Comparison of ENCODE assay signal across 1 cellular context in the genomic region with DNA sequence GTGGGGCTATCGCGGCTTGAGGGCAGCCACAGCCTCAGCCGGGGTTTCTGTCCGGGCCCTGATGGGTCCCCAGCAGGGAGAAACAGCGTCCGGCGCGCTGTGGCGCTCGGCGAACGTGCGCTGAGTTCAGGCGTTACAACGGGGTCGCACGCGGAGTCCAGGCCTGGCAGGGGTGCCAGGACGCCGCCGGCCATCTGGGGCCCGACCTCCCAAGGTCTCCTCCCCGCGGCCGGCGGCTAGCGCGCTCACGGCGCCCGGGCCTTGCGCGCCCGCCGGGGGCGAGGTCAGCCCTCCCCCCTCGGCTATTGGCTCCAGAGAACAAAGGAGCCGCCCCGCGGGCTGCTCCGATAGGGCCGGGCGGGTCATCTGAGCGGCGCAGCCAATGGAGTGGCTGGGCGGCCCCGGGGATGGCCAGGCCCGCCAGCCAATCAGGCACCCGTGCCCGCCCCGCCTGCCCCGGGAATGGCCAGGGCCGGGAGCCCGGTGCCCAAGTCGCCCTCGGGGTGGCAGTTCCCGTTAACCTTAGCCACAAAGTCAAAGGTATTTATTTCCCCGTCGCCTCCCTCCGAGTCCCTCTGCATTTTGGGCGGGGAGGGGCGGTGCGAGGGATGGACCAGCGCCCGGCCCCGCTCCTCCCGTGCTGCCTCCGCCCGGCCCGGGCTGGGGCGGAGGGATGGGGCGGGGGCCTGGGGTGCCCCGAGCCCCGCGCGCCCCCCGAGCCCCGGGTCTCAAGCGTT.
TF ChIP-seq lines count a peak whose summit lies in the region.

ZNF775 (plus strand) TSS at position 478 of the 737 bp plus-strand sequence. CDS start 9,141 bp downstream, outside the sequence.

TF ChIP-seq in WTC11, 78 proteins besides CTCF, POLR2A, EP300 and RAD21 (continued from another document):
- TF ChIP-seq, protein P1, sequence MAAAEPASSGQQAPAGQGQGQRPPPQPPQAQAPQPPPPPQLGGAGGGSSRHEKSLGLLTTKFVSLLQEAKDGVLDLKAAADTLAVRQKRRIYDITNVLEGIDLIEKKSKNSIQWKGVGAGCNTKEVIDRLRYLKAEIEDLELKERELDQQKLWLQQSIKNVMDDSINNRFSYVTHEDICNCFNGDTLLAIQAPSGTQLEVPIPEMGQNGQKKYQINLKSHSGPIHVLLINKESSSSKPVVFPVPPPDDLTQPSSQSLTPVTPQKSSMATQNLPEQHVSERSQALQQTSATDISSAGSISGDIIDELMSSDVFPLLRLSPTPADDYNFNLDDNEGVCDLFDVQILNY (CRISPR knock-in tag; IDR thresholded peaks at IDR 0.05) = 0 out of 2 replicates have a peak, but pooled peaks have one; percentile 19
- TF ChIP-seq, protein P2, sequence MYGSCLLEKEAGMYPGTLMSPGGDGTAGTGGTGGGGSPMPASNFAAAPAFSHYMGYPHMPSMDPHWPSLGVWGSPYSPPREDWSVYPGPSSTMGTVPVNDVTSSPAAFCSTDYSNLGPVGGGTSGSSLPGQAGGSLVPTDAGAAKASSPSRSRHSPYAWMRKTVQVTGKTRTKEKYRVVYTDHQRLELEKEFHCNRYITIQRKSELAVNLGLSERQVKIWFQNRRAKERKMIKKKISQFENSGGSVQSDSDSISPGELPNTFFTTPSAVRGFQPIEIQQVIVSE (CRISPR knock-in tag; IDR thresholded peaks at IDR 0.05; ENCODE audit: borderline replicate concordance) = no peak
- no peak for TF ChIP-seq ZNF232 (CRISPR knock-in tag; IDR thresholded peaks at IDR 0.05)
- TF ChIP-seq, protein P3, sequence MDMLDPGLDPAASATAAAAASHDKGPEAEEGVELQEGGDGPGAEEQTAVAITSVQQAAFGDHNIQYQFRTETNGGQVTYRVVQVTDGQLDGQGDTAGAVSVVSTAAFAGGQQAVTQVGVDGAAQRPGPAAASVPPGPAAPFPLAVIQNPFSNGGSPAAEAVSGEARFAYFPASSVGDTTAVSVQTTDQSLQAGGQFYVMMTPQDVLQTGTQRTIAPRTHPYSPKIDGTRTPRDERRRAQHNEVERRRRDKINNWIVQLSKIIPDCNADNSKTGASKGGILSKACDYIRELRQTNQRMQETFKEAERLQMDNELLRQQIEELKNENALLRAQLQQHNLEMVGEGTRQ (CRISPR knock-in tag; IDR thresholded peaks at IDR 0.05) = peak; percentile 93
- TF ChIP-seq ARID4B (CRISPR knock-in tag; IDR thresholded peaks at IDR 0.05; ENCODE audit: borderline replicate concordance) = 0 out of 2 replicates have a peak, but pooled peaks have one; percentile 20
- no peak; the same call in 1 of the 2 replicates for TF ChIP-seq MYBL2 (CRISPR knock-in tag; IDR thresholded peaks at IDR 0.05)
- 0 out of 2 replicates have a peak, but pooled peaks have one; percentile 56 for TF ChIP-seq ZNF416 (CRISPR knock-in tag; IDR thresholded peaks at IDR 0.05)
- no peak for TF ChIP-seq PREB (CRISPR knock-in tag; IDR thresholded peaks at IDR 0.05; ENCODE audit: borderline replicate concordance)
- TF ChIP-seq IRF2 (CRISPR knock-in tag; IDR thresholded peaks at IDR 0.05; ENCODE audit: borderline replicate concordance, low read depth) = no peak
- TF ChIP-seq ZNF317 (CRISPR knock-in tag; IDR thresholded peaks at IDR 0.05; ENCODE audit: borderline replicate concordance, low read depth) = no peak
- TF ChIP-seq ELF4 (CRISPR knock-in tag; IDR thresholded peaks at IDR 0.05; ENCODE audit: low read depth) = 0 out of 2 replicates have a peak, but pooled peaks have one; percentile 63
- peak; percentile 67; the same call in 1 of the 2 replicates for TF ChIP-seq NFATC4 (CRISPR knock-in tag; IDR thresholded peaks at IDR 0.05)
- TF ChIP-seq, protein P4, sequence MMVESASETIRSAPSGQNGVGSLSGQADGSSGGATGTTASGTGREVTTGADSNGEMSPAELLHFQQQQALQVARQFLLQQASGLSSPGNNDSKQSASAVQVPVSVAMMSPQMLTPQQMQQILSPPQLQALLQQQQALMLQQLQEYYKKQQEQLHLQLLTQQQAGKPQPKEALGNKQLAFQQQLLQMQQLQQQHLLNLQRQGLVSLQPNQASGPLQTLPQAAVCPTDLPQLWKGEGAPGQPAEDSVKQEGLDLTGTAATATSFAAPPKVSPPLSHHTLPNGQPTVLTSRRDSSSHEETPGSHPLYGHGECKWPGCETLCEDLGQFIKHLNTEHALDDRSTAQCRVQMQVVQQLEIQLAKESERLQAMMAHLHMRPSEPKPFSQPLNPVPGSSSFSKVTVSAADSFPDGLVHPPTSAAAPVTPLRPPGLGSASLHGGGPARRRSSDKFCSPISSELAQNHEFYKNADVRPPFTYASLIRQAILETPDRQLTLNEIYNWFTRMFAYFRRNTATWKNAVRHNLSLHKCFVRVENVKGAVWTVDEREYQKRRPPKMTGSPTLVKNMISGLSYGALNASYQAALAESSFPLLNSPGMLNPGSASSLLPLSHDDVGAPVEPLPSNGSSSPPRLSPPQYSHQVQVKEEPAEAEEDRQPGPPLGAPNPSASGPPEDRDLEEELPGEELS (CRISPR knock-in tag; IDR thresholded peaks at IDR 0.05) = no peak
- TF ChIP-seq, protein P5, sequence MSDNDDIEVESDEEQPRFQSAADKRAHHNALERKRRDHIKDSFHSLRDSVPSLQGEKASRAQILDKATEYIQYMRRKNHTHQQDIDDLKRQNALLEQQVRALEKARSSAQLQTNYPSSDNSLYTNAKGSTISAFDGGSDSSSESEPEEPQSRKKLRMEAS (CRISPR knock-in tag; IDR thresholded peaks at IDR 0.05) = peak; percentile 42; the same call in 1 of the 2 replicates
- TF ChIP-seq ERG (CRISPR knock-in tag; IDR thresholded peaks at IDR 0.05) = no peak
- TF ChIP-seq MLX (CRISPR knock-in tag; IDR thresholded peaks at IDR 0.05) = peak; percentile 25; the same call in 1 of the 2 replicates
- TF ChIP-seq, protein P6, sequence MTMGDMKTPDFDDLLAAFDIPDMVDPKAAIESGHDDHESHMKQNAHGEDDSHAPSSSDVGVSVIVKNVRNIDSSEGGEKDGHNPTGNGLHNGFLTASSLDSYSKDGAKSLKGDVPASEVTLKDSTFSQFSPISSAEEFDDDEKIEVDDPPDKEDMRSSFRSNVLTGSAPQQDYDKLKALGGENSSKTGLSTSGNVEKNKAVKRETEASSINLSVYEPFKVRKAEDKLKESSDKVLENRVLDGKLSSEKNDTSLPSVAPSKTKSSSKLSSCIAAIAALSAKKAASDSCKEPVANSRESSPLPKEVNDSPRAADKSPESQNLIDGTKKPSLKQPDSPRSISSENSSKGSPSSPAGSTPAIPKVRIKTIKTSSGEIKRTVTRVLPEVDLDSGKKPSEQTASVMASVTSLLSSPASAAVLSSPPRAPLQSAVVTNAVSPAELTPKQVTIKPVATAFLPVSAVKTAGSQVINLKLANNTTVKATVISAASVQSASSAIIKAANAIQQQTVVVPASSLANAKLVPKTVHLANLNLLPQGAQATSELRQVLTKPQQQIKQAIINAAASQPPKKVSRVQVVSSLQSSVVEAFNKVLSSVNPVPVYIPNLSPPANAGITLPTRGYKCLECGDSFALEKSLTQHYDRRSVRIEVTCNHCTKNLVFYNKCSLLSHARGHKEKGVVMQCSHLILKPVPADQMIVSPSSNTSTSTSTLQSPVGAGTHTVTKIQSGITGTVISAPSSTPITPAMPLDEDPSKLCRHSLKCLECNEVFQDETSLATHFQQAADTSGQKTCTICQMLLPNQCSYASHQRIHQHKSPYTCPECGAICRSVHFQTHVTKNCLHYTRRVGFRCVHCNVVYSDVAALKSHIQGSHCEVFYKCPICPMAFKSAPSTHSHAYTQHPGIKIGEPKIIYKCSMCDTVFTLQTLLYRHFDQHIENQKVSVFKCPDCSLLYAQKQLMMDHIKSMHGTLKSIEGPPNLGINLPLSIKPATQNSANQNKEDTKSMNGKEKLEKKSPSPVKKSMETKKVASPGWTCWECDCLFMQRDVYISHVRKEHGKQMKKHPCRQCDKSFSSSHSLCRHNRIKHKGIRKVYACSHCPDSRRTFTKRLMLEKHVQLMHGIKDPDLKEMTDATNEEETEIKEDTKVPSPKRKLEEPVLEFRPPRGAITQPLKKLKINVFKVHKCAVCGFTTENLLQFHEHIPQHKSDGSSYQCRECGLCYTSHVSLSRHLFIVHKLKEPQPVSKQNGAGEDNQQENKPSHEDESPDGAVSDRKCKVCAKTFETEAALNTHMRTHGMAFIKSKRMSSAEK (CRISPR knock-in tag; IDR thresholded peaks at IDR 0.05; ENCODE audit: borderline replicate concordance) = no peak
- TF ChIP-seq CREM (CRISPR knock-in tag; IDR thresholded peaks at IDR 0.05) = no peak
- TF ChIP-seq ZBTB21 (CRISPR knock-in tag; IDR thresholded peaks at IDR 0.05; ENCODE audit: borderline replicate concordance) = no peak
- TF ChIP-seq ETV6 (CRISPR knock-in tag; IDR thresholded peaks at IDR 0.05) = no peak; the same call in 1 of the 2 replicates
- no peak for TF ChIP-seq NR3C1 (CRISPR knock-in tag; conservative IDR thresholded peaks at IDR 0.05; ENCODE audit: low read depth)
- TF ChIP-seq HMGXB4 (CRISPR knock-in tag; IDR thresholded peaks at IDR 0.05) = 0 out of 2 replicates have a peak, but pooled peaks have one; percentile 11
- TF ChIP-seq NFE2L1 (CRISPR knock-in tag; IDR thresholded peaks at IDR 0.05) = no peak
- TF ChIP-seq ZNF423 (CRISPR knock-in tag; IDR thresholded peaks at IDR 0.05) = no peak
- no peak for TF ChIP-seq FOXJ3 (CRISPR knock-in tag; IDR thresholded peaks at IDR 0.05; ENCODE audit: borderline replicate concordance)
- TF ChIP-seq, protein P7, sequence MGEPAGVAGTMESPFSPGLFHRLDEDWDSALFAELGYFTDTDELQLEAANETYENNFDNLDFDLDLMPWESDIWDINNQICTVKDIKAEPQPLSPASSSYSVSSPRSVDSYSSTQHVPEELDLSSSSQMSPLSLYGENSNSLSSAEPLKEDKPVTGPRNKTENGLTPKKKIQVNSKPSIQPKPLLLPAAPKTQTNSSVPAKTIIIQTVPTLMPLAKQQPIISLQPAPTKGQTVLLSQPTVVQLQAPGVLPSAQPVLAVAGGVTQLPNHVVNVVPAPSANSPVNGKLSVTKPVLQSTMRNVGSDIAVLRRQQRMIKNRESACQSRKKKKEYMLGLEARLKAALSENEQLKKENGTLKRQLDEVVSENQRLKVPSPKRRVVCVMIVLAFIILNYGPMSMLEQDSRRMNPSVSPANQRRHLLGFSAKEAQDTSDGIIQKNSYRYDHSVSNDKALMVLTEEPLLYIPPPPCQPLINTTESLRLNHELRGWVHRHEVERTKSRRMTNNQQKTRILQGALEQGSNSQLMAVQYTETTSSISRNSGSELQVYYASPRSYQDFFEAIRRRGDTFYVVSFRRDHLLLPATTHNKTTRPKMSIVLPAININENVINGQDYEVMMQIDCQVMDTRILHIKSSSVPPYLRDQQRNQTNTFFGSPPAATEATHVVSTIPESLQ (CRISPR knock-in tag; IDR thresholded peaks at IDR 0.05) = no peak
- TF ChIP-seq JAZF1 (CRISPR knock-in tag; IDR thresholded peaks at IDR 0.05) = no peak
TF ChIP-seq in WTC11: peak in this region for 13.
